ENCODE assay signal across 8 cellular contexts in the genomic region with DNA sequence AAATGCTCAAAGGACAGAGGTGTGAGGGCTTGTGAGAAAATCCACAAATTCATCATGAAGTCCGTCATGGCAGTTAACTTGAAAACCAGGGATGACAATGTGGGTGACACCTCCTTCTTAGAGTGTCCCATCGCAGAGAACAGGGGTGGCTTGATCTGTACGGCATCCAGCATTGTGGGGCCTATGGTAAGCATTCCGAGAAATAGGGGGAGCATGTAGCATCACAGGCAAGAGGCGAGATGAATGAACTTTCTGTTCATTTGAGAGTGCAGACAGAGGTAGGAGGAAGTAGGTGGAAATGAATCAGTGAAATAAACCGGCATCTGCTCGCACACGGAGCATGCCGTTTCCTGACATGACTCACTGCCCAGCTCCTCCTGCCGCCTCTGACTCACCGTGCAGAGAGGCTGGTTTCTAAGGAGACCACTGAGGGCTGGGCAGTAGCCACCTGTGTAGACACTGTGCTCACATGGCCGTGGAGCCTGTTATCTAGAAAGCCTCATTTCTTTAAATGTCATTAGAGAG.
DNase-seq lines count a peak whose midpoint lies in the region; ATAC-seq and TF ChIP-seq lines count a peak whose summit lies in the region.

No MANE protein-coding gene starts in this region.

- H3K27me3 ChIP-seq in Peyer's patch: no peaks in the 10 kb centered on the region

- H3K4me3 ChIP-seq in Peyer's patch: no peak overlapping the region

- ATAC-seq in GM21423 (IDR thresholded peaks at IDR 0.05; ENCODE audit: unreplicated experiment) (peak; percentile 100), HG03575 (IDR thresholded peaks at IDR 0.05; ENCODE audit: extremely low read depth, insufficient number of reproducible peaks, low FRiP score, unreplicated experiment) (peak; percentile 99)

- no peak for TF ChIP-seq POLR2A in Peyer's patch (IDR thresholded peaks at IDR 0.05)

- peak; percentile 72 for DNase-seq in ELF-1 (ENCODE audit: low read depth, low spot score)
- DNase-seq in Peyer's patch: peak in 2 of 3 donors; percentile 62 to 76
- DNase-seq in anterior cingulate cortex (lab: John Stamatoyannopoulos, UW): peak in 41 of 58 donors; percentile 3 to 82 (median 40)
- DNase-seq in iris pigment epithelial cell (ENCODE audit: low read depth): peak; percentile 98
- DNase-seq in stimulated activated CD4-positive, alpha-beta T cell treated with anti-CD3 and anti-CD28 coated beads, Interleukin-1b, Interleukin-23, amount 100 ng/mL, for 48 hours: peak; percentile 64
- DNase-seq in epidermal melanocyte (ENCODE audit: insufficient read length, low spot score): no peak

- no peaks in the 10 kb centered on the region for H3K9me3 ChIP-seq in Peyer's patch

- no peak overlapping the region for H3K27ac ChIP-seq in Peyer's patch

- H3K4me1 ChIP-seq in Peyer's patch: peaks cover 0 to 13% (median 0%) of the 10 kb centered on the region in 4 donors

- TF ChIP-seq CTCF in Peyer's patch (IDR thresholded peaks at IDR 0.05): no peak

- no peaks in the 10 kb centered on the region for H3K36me3 ChIP-seq in Peyer's patch
